ENCODE assay signal across 20 cellular contexts in genomic region chr1:101364370-101365120, GRCh38.
A peak's percentile ranks its signal among the peaks of the same experiment; 100 is the strongest.
DNase-seq lines count a peak whose midpoint lies in the region; ATAC-seq and TF ChIP-seq lines count a peak whose summit lies in the region.
"Had no signal": no experiment of that assay in that cellular context is flagged by ENCODE, and none has a peak within 500 bp of the region (broad histone marks: within the 10 kb centered on the region; RNA-seq: fewer than 3 reads in every experiment).

No MANE protein-coding gene starts in this region.

- H3K4me3 ChIP-seq in fibroblast of villous mesenchyme (ENCODE audit: low read depth, low read length) (no peak overlapping the region), transverse colon (no peak overlapping the region)
- H3K4me3 ChIP-seq: left lung, SJSA1, skin epidermis had no signal

- intact Hi-C loops in transverse colon (cut with DNase I; ENCODE audit: low total_unique reads) = no loop called here

- 79 to 81% methylated on average over 3 of the region's 3 CpGs for WGBS in transverse colon (ENCODE audit: low coverage in 1 of 2), 2 donors

- no peak for TF ChIP-seq EP300 in transverse colon (IDR thresholded peaks at IDR 0.05; ENCODE audit: low read depth)

- DNase-seq in fibroblast of villous mesenchyme (ENCODE audit: low read depth) (peak; percentile 13), NCI-H526 treated with DMSO at 0.1 percent for 48 hours (lab: John Stamatoyannopoulos, UW) (no peak), transverse colon (no peak), kidney glomerular epithelial cell (lab: John Stamatoyannopoulos, UW) (no peak)
- no peak for DNase-seq in stimulated activated CD4-positive, alpha-beta T cell treated with anti-CD3 and anti-CD28 coated beads, Interleukin-4, amount 100 ng/mL, for 1 hour
- DNase-seq: activated CD4-positive, alpha-beta T cell treated with anti-CD3 and anti-CD28 coated beads, Interleukin-2, amount 10 ng/mL, durations not matched to agents 7 days and 5 days; activated T-cell treated with anti-CD3 and anti-CD28 coated beads, Interleukin-2, amount 50 U/mL, for 24 hours; effector CD4-positive, alpha-beta T cell; left lung; MM.1S; NCI-H187; NCI-H69; OCI-M1 had no signal

- no peaks in the 10 kb centered on the region for H3K9me3 ChIP-seq in transverse colon
- H3K9me3 ChIP-seq: left lung, SJSA1 had no signal

- TF ChIP-seq CTCF in fibroblast of villous mesenchyme (IDR thresholded peaks at IDR 0.05; ENCODE audit: insufficient read depth, low read depth, low read length) (no peak), transverse colon (IDR thresholded peaks at IDR 0.05) (no peak)

- in situ Hi-C loops in transverse colon (cut with MboI; ENCODE audit: low pct_ligation_motif_present in 1 of 4, low pct_unique_long_range_greater_than_20kb in 1 of 4, low sequenced_read_pairs in 3 of 4) = no loop called here

- no peaks in the 10 kb centered on the region for H3K4me1 ChIP-seq in transverse colon
- H3K4me1 ChIP-seq: left lung had no signal

- H3K27ac ChIP-seq in transverse colon = no peak overlapping the region
- H3K27ac ChIP-seq: left lung, SJSA1, skin epidermis had no signal

- no peaks in the 10 kb centered on the region for H3K27me3 ChIP-seq in transverse colon
- H3K27me3 ChIP-seq: left lung, SJSA1 had no signal

- ATAC-seq in GM18502 (IDR thresholded peaks at IDR 0.05; ENCODE audit: poor library complexity, unreplicated experiment) (peak; percentile 77), GM21576 (IDR thresholded peaks at IDR 0.05; ENCODE audit: unreplicated experiment) (peak; percentile 53), HG03442 (IDR thresholded peaks at IDR 0.05; ENCODE audit: unreplicated experiment) (peak; percentile 78)
- ATAC-seq: HCT116; left lung; stimulated activated effector memory CD8-positive, alpha-beta T cell treated with anti-CD3 and anti-CD28 coated beads, Interleukin-12 subunit alpha, Interleukin-12 subunit beta, amount 100 ng/mL, for 72 hours had no signal

- H3K36me3 ChIP-seq in transverse colon = no peaks in the 10 kb centered on the region
- H3K36me3 ChIP-seq: left lung, SJSA1 had no signal

- TF ChIP-seq POLR2A in transverse colon (IDR thresholded peaks at IDR 0.05) = no peak
